ENCODE assay signal across 1 cellular context in genomic region chr4:131603705-131604104, GRCh38.
TF ChIP-seq lines count a peak whose summit lies in the region.

No MANE protein-coding gene starts in this region.

TF ChIP-seq in HCT116, 20 proteins besides CTCF, POLR2A, EP300 and RAD21 (continued from another document):
- no peak for TF ChIP-seq ZBTB33 (IDR thresholded peaks at IDR 0.05; ENCODE audit: extremely low read depth, insufficient replicate concordance, low read length)
- no peak for TF ChIP-seq TCF7L2 (IDR thresholded peaks at IDR 0.05; ENCODE audit: borderline replicate concordance, extremely low read depth, insufficient read depth, insufficient read length)
- no peak for TF ChIP-seq JUND (IDR thresholded peaks at IDR 0.05)
- no peak for TF ChIP-seq SP1 (IDR thresholded peaks at IDR 0.05; ENCODE audit: low read depth)
- TF ChIP-seq YY1 (IDR thresholded peaks at IDR 0.05; ENCODE audit: extremely low read depth, insufficient replicate concordance, low read depth, low read length), result no peak
- TF ChIP-seq EZH2phosphoT487 (IDR thresholded peaks at IDR 0.05; ENCODE audit: borderline replicate concordance), result no peak
TF ChIP-seq in HCT116: peak in this region for 0.
